In the genomic region with DNA sequence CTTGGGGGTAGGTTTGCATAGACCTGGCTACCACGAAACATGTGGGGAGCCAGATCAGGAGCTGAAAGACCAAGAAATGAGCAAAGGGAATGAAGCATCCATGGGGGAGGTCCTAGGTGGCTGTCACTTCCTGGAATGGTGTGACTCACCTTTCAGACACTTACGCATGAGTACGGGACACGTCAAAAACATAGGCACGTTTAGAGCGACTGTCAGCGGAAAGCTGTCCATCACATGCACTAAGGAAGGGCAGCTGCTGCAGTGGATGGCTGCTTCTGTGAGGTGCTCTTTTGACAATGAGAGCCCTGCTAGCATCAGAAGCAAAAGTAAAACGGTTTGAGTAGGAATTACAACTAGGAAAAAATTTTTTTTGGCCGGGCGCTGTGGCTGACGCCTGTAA, we compare ENCODE assay signal across 1 cellular context.
TF ChIP-seq lines count a peak whose summit lies in the region.

No MANE protein-coding gene starts in this region.

TF ChIP-seq in K562, 482 proteins besides CTCF, POLR2A, EP300 and RAD21 (continued from another document):
- TF ChIP-seq NR2C2 (CRISPR knock-in tag; IDR thresholded peaks at IDR 0.05) (no peak), NR2C2 (tag; IDR thresholded peaks at IDR 0.05) (0 out of 2 replicates have a peak, but pooled peaks have one; percentile 24), SLC30A9 (CRISPR knock-in tag; IDR thresholded peaks at IDR 0.05) (no peak), ZNF57 (CRISPR knock-in tag; IDR thresholded peaks at IDR 0.05) (no peak), MEIS2 (IDR thresholded peaks at IDR 0.05; ENCODE audit: partially characterized antibody) (peak; percentile 58)
